ENCODE assay signal across 33 cellular contexts in genomic region chr4:128232719-128233118, GRCh38.
"Had no signal": no experiment of that assay in that cellular context is flagged by ENCODE, and none has a peak within 500 bp of the region (broad histone marks: within the 10 kb centered on the region; RNA-seq: fewer than 3 reads in every experiment).

No MANE protein-coding gene starts in this region.

- H3K27ac Mint-ChIP-seq: activated CD4-positive, alpha-beta memory T cell treated with anti-CD3 and anti-CD28 coated beads for 36 hours; activated CD4-positive, alpha-beta T cell treated with anti-CD3 and anti-CD28 coated beads for 36 hours; activated CD4-positive, alpha-beta T cell treated with anti-CD3 and anti-CD28 coated beads, Interleukin-2, amount 10 ng/mL, durations not matched to agents 24 days and 14 days; activated CD8-positive, alpha-beta memory T cell treated with anti-CD3 and anti-CD28 coated beads, Interleukin-2, amount 10 ng/mL, durations not matched to agents 7 days and 5 days; activated CD8-positive, alpha-beta T cell treated with anti-CD3 and anti-CD28 coated beads, Interleukin-2, amount 10 ng/mL, durations not matched to agents 7 days and 5 days; activated naive CD4-positive, alpha-beta T cell treated with anti-CD3 and anti-CD28 coated beads for 36 hours; activated naive CD4-positive, alpha-beta T cell treated with anti-CD3 and anti-CD28 coated beads, Interleukin-2, amount 50 U/mL, for 24 hours; activated naive CD8-positive, alpha-beta T cell treated with anti-CD3 and anti-CD28 coated beads for 36 hours; activated naive CD8-positive, alpha-beta T cell treated with anti-CD3 and anti-CD28 coated beads, Interleukin-2, amount 50 U/mL, for 24 hours; activated T-helper 1 cell treated with anti-CD3 and anti-CD28 coated beads, Interleukin-12 subunit alpha, Interleukin-12 subunit beta, Interleukin-2, Interleukin-4 antibody, amounts not matched to agents 30 ng/mL and 10 ng/mL and 1 ng/mL, durations not matched to agents 14 hours and 24 hours and 36 hours; activated T-helper 2 cell treated with anti-CD3 and anti-CD28 coated beads, Interferon-gamma antibody, Interleukin-2, Interleukin-4, amounts not matched to agents 10 μg/mL and 5 μg/mL and 100 μg/mL, durations not matched to agents 14 hours and 24 hours and 36 hours; brain; dendritic cell treated with granulocyte-macrophage colony-stimulating factor and Interleukin-4, amounts not matched to agents 40 ng/mL and 50 ng/mL, for 4 days; effector memory CD8-positive, alpha-beta T cell had no signal

- H3K4me1 ChIP-seq: adrenal gland, heart left ventricle had no signal

- H3K27me3 ChIP-seq: adrenal gland, dorsolateral prefrontal cortex, foreskin keratinocyte, gastrocnemius medialis, heart left ventricle had no signal

- H3K4me3 ChIP-seq: adrenal gland, coronary artery, dorsolateral prefrontal cortex, gastrocnemius medialis, heart left ventricle had no signal

- H3K36me3 ChIP-seq: adrenal gland, gastrocnemius medialis, heart left ventricle had no signal

- DNase-seq: activated CD4-positive, alpha-beta memory T cell treated with anti-CD3 and anti-CD28 coated beads for 36 hours; activated CD4-positive, alpha-beta T cell treated with anti-CD3 and anti-CD28 coated beads for 36 hours; activated CD4-positive, alpha-beta T cell treated with anti-CD3 and anti-CD28 coated beads, Interleukin-2, amount 10 ng/mL, durations not matched to agents 24 days and 14 days; activated CD4-positive, CD25-positive, alpha-beta regulatory T cell; activated CD4-positive, CD25-positive, alpha-beta regulatory T cell treated with anti-CD3 and anti-CD28 coated beads, Interleukin-2, amount 50 U/mL, for 72 hours; activated CD8-positive, alpha-beta memory T cell treated with anti-CD3 and anti-CD28 coated beads, Interleukin-2, amount 10 ng/mL, durations not matched to agents 7 days and 5 days; activated CD8-positive, alpha-beta memory T cell treated with anti-CD3 and anti-CD28 coated beads, Interleukin-2, amount 50 U/mL, for 4 hours; activated CD8-positive, alpha-beta T cell treated with anti-CD3 and anti-CD28 coated beads, Interleukin-2, amount 10 ng/mL, durations not matched to agents 7 days and 5 days; activated effector memory CD4-positive, alpha-beta T cell treated with anti-CD3 and anti-CD28 coated beads, Interleukin-2, amount 50 U/mL, for 16 hours; activated naive CD4-positive, alpha-beta T cell treated with anti-CD3 and anti-CD28 coated beads for 36 hours; activated naive CD8-positive, alpha-beta T cell treated with anti-CD3 and anti-CD28 coated beads for 36 hours; activated naive CD8-positive, alpha-beta T cell treated with anti-CD3 and anti-CD28 coated beads, Interleukin-2, amount 50 U/mL, for 24 hours; activated T-cell treated with anti-CD3 and anti-CD28 coated beads, Interleukin-2, amount 50 U/mL, for 1 hour; activated T-cell treated with anti-CD3 and anti-CD28 coated beads, Interleukin-2, amount 50 U/mL, for 48 hours; adrenal gland; amygdala; aorta; dorsolateral prefrontal cortex; effector CD4-positive, alpha-beta T cell; effector memory CD8-positive, alpha-beta T cell; foreskin keratinocyte; gastrocnemius medialis; glutamatergic neuron; heart left ventricle; T-helper 2 cell had no signal

- H3K36me3 Mint-ChIP-seq: activated CD4-positive, alpha-beta memory T cell treated with anti-CD3 and anti-CD28 coated beads for 36 hours; activated CD8-positive, alpha-beta memory T cell treated with anti-CD3 and anti-CD28 coated beads, Interleukin-2, amount 10 ng/mL, durations not matched to agents 7 days and 5 days; activated naive CD4-positive, alpha-beta T cell treated with anti-CD3 and anti-CD28 coated beads, Interleukin-2, amount 50 U/mL, for 24 hours; activated naive CD8-positive, alpha-beta T cell treated with anti-CD3 and anti-CD28 coated beads for 36 hours; brain had no signal

- H3K27me3 Mint-ChIP-seq: activated CD4-positive, alpha-beta memory T cell treated with anti-CD3 and anti-CD28 coated beads for 36 hours; activated CD4-positive, alpha-beta T cell treated with anti-CD3 and anti-CD28 coated beads for 36 hours; activated CD4-positive, alpha-beta T cell treated with anti-CD3 and anti-CD28 coated beads, Interleukin-2, amount 10 ng/mL, durations not matched to agents 24 days and 14 days; activated naive CD8-positive, alpha-beta T cell treated with anti-CD3 and anti-CD28 coated beads for 36 hours; dendritic cell treated with granulocyte-macrophage colony-stimulating factor and Interleukin-4, amounts not matched to agents 40 ng/mL and 50 ng/mL, for 4 days had no signal

- H3K9me3 Mint-ChIP-seq: activated CD4-positive, alpha-beta memory T cell treated with anti-CD3 and anti-CD28 coated beads for 36 hours; activated CD4-positive, alpha-beta T cell treated with anti-CD3 and anti-CD28 coated beads, Interleukin-2, amount 10 ng/mL, durations not matched to agents 24 days and 14 days; activated naive CD4-positive, alpha-beta T cell treated with anti-CD3 and anti-CD28 coated beads for 36 hours; activated naive CD4-positive, alpha-beta T cell treated with anti-CD3 and anti-CD28 coated beads, Interleukin-2, amount 50 U/mL, for 24 hours; activated naive CD8-positive, alpha-beta T cell treated with anti-CD3 and anti-CD28 coated beads, Interleukin-2, amount 50 U/mL, for 24 hours; activated T-helper 1 cell treated with anti-CD3 and anti-CD28 coated beads, Interleukin-12 subunit alpha, Interleukin-12 subunit beta, Interleukin-2, Interleukin-4 antibody, amounts not matched to agents 30 ng/mL and 10 ng/mL and 1 ng/mL, durations not matched to agents 14 hours and 24 hours and 36 hours; activated T-helper 2 cell treated with anti-CD3 and anti-CD28 coated beads, Interferon-gamma antibody, Interleukin-2, Interleukin-4, amounts not matched to agents 10 μg/mL and 5 μg/mL and 100 μg/mL, durations not matched to agents 14 hours and 24 hours and 36 hours; central memory CD8-positive, alpha-beta T cell; dendritic cell treated with granulocyte-macrophage colony-stimulating factor and Interleukin-4, amounts not matched to agents 40 ng/mL and 50 ng/mL, for 4 days; effector memory CD8-positive, alpha-beta T cell had no signal

- ATAC-seq: activated CD4-positive, alpha-beta T cell treated with anti-CD3 and anti-CD28 coated beads for 36 hours; activated CD8-positive, alpha-beta memory T cell treated with anti-CD3 and anti-CD28 coated beads, Interleukin-2, amount 10 ng/mL, durations not matched to agents 7 days and 5 days; activated CD8-positive, alpha-beta T cell treated with anti-CD3 and anti-CD28 coated beads, Interleukin-2, amount 10 ng/mL, durations not matched to agents 7 days and 5 days; activated naive CD8-positive, alpha-beta T cell treated with anti-CD3 and anti-CD28 coated beads, Interleukin-2, amount 50 U/mL, for 24 hours; effector memory CD8-positive, alpha-beta T cell; esophagus mucosa; foreskin keratinocyte; gastrocnemius medialis; heart left ventricle had no signal

- H3K9me3 ChIP-seq: adrenal gland, gastrocnemius medialis had no signal

- H3K4me1 Mint-ChIP-seq: activated CD4-positive, alpha-beta T cell treated with anti-CD3 and anti-CD28 coated beads for 36 hours; activated CD4-positive, alpha-beta T cell treated with anti-CD3 and anti-CD28 coated beads, Interleukin-2, amount 10 ng/mL, durations not matched to agents 24 days and 14 days; activated CD8-positive, alpha-beta memory T cell treated with anti-CD3 and anti-CD28 coated beads, Interleukin-2, amount 10 ng/mL, durations not matched to agents 7 days and 5 days; activated naive CD4-positive, alpha-beta T cell treated with anti-CD3 and anti-CD28 coated beads, Interleukin-2, amount 50 U/mL, for 24 hours; activated naive CD8-positive, alpha-beta T cell treated with anti-CD3 and anti-CD28 coated beads for 36 hours; activated naive CD8-positive, alpha-beta T cell treated with anti-CD3 and anti-CD28 coated beads, Interleukin-2, amount 50 U/mL, for 24 hours; central memory CD8-positive, alpha-beta T cell had no signal

- H3K27ac ChIP-seq: adrenal gland, coronary artery, dorsolateral prefrontal cortex, foreskin keratinocyte, gastrocnemius medialis, heart left ventricle had no signal

- H3K4me3 Mint-ChIP-seq: activated CD4-positive, alpha-beta memory T cell treated with anti-CD3 and anti-CD28 coated beads for 36 hours; activated CD4-positive, alpha-beta T cell treated with anti-CD3 and anti-CD28 coated beads for 36 hours; activated CD4-positive, alpha-beta T cell treated with anti-CD3 and anti-CD28 coated beads, Interleukin-2, amount 10 ng/mL, durations not matched to agents 24 days and 14 days; activated CD8-positive, alpha-beta memory T cell treated with anti-CD3 and anti-CD28 coated beads, Interleukin-2, amount 10 ng/mL, durations not matched to agents 7 days and 5 days; activated CD8-positive, alpha-beta T cell treated with anti-CD3 and anti-CD28 coated beads, Interleukin-2, amount 10 ng/mL, durations not matched to agents 7 days and 5 days; activated naive CD4-positive, alpha-beta T cell treated with anti-CD3 and anti-CD28 coated beads for 36 hours; activated naive CD4-positive, alpha-beta T cell treated with anti-CD3 and anti-CD28 coated beads, Interleukin-2, amount 50 U/mL, for 24 hours; activated naive CD8-positive, alpha-beta T cell treated with anti-CD3 and anti-CD28 coated beads for 36 hours; activated naive CD8-positive, alpha-beta T cell treated with anti-CD3 and anti-CD28 coated beads, Interleukin-2, amount 50 U/mL, for 24 hours; activated T-helper 1 cell treated with anti-CD3 and anti-CD28 coated beads, Interleukin-12 subunit alpha, Interleukin-12 subunit beta, Interleukin-2, Interleukin-4 antibody, amounts not matched to agents 30 ng/mL and 10 ng/mL and 1 ng/mL, durations not matched to agents 14 hours and 24 hours and 36 hours; brain; central memory CD8-positive, alpha-beta T cell; dendritic cell treated with granulocyte-macrophage colony-stimulating factor and Interleukin-4, amounts not matched to agents 40 ng/mL and 50 ng/mL, for 4 days; effector memory CD8-positive, alpha-beta T cell had no signal
